In genomic region chr1:21623411-21623961, GRCh38 we compare ENCODE assay signal across 14 cellular contexts. TPM values are rescaled to one million over a fixed set of nuclear protein-coding genes. Genes with fewer than 3 reads are reported as not detected.
DNase-seq lines count a peak whose midpoint lies in the region; ATAC-seq and TF ChIP-seq lines count a peak whose summit lies in the region.
"Had no signal": no experiment of that assay in that cellular context is flagged by ENCODE, and none has a peak within 500 bp of the region (broad histone marks: within the 10 kb centered on the region; RNA-seq: fewer than 3 reads in every experiment).

No MANE protein-coding gene starts in this region.

- H4K20me1 ChIP-seq in neural progenitor cell (ENCODE audit: low read depth): peaks cover 7% of the 10 kb centered on the region

- H3K27me3 Mint-ChIP-seq in neural progenitor cell (ENCODE audit: insufficient read depth, low read depth): peaks cover 17% of the 10 kb centered on the region
- H3K27me3 Mint-ChIP-seq in naive thymus-derived CD8-positive, alpha-beta T cell: peaks cover 19 to 47% (median 31%) of the 10 kb centered on the region in 5 donors
- peaks cover 11% of the 10 kb centered on the region for H3K27me3 Mint-ChIP-seq in activated T-helper 17 cell treated with anti-CD3 and anti-CD28 coated beads, Interleukin-2, amount 50 U/mL, for 72 hours

- H3K9me3 ChIP-seq in neural progenitor cell (ENCODE audit: low read depth): no peaks in the 10 kb centered on the region

- peak overlapping the region; percentile 38 for H3K4me3 Mint-ChIP-seq in neural progenitor cell
- H3K4me3 Mint-ChIP-seq in naive thymus-derived CD8-positive, alpha-beta T cell: peak overlapping the region in 3 of 10 donors; percentile 33 to 63 (median 59)
- no peak overlapping the region for H3K4me3 Mint-ChIP-seq in activated T-helper 17 cell treated with anti-CD3 and anti-CD28 coated beads, Interleukin-2, amount 50 U/mL, for 72 hours

- peaks cover 11% of the 10 kb centered on the region for H3K4me1 ChIP-seq in neural progenitor cell

- H3K4me1 Mint-ChIP-seq in neural progenitor cell: peaks cover 20% of the 10 kb centered on the region
- H3K4me1 Mint-ChIP-seq in naive thymus-derived CD8-positive, alpha-beta T cell: peaks cover 0 to 15% (median 8%) of the 10 kb centered on the region in 4 donors
- no peaks in the 10 kb centered on the region for H3K4me1 Mint-ChIP-seq in activated T-helper 17 cell treated with anti-CD3 and anti-CD28 coated beads, Interleukin-2, amount 50 U/mL, for 72 hours

- H3K36me3 Mint-ChIP-seq in neural progenitor cell: no peaks in the 10 kb centered on the region
- H3K36me3 Mint-ChIP-seq in naive thymus-derived CD8-positive, alpha-beta T cell: no peaks in the 10 kb centered on the region
- H3K36me3 Mint-ChIP-seq in activated T-helper 17 cell treated with anti-CD3 and anti-CD28 coated beads, Interleukin-2, amount 50 U/mL, for 72 hours (ENCODE audit: low read depth): no peaks in the 10 kb centered on the region

- H3K27ac Mint-ChIP-seq in neural progenitor cell: no peak overlapping the region
- H3K27ac Mint-ChIP-seq in naive thymus-derived CD8-positive, alpha-beta T cell: peak overlapping the region in 1 of 10 donors; percentile 40
- no peak overlapping the region for H3K27ac Mint-ChIP-seq in activated T-helper 17 cell treated with anti-CD3 and anti-CD28 coated beads, Interleukin-2, amount 50 U/mL, for 72 hours
- H3K27ac Mint-ChIP-seq: HFFc6 had no signal

- no peaks in the 10 kb centered on the region for H3K79me2 ChIP-seq in neural progenitor cell (ENCODE audit: low read depth)

- no peak overlapping the region for H3K4me2 ChIP-seq in neural progenitor cell

- H3K9ac ChIP-seq in neural progenitor cell: no peak overlapping the region

- ATAC-seq in naive thymus-derived CD8-positive, alpha-beta T cell: no peak
- ATAC-seq in activated T-helper 17 cell treated with anti-CD3 and anti-CD28 coated beads, Interleukin-2, amount 50 U/mL, for 72 hours (replicated peaks): no peak

- no peaks in the 10 kb centered on the region for H3K36me3 ChIP-seq in neural progenitor cell

- H3K27ac ChIP-seq in caudate nucleus (ENCODE audit: low read depth, low read length) (peak overlapping the region; percentile 7), neural progenitor cell (no peak overlapping the region)
- H3K27ac ChIP-seq: HL-60 had no signal

- DNase-seq in DMS53 treated with DMSO at 0.1 percent for 48 hours (lab: John Stamatoyannopoulos, UW; ENCODE audit: unreplicated experiment): peak; percentile 94
- peak; percentile 3 for DNase-seq in NCI-H146 treated with DMSO at 0.1 percent for 48 hours (lab: John Stamatoyannopoulos, UW; ENCODE audit: unreplicated experiment)
- peak in 2 of 61 donors; percentile 15 to 26 for DNase-seq in caudate nucleus (lab: John Stamatoyannopoulos, UW)
- no peak for DNase-seq in neural progenitor cell (ENCODE audit: low spot score)
- no peak for DNase-seq in stimulated activated CD4-positive, alpha-beta T cell treated with anti-CD3 and anti-CD28 coated beads, Interleukin-2, amount 100 ng/mL, for 24 hours
- no peak for DNase-seq in naive thymus-derived CD8-positive, alpha-beta T cell
- DNase-seq in AML-193 (lab: John Stamatoyannopoulos, UW): no peak
- DNase-seq: activated gamma-delta T cell treated with Interleukin-2 at 50 U/mL for 16 hours, DND-41, HFFc6, NCI-H82 had no signal

- H3K9me3 Mint-ChIP-seq in neural progenitor cell: no peaks in the 10 kb centered on the region
- H3K9me3 Mint-ChIP-seq in naive thymus-derived CD8-positive, alpha-beta T cell: no peaks in the 10 kb centered on the region
- H3K9me3 Mint-ChIP-seq in activated T-helper 17 cell treated with anti-CD3 and anti-CD28 coated beads, Interleukin-2, amount 50 U/mL, for 72 hours: no peaks in the 10 kb centered on the region
- H3K9me3 Mint-ChIP-seq: HFFc6 had no signal

- peaks cover 46% of the 10 kb centered on the region for H3K27me3 ChIP-seq in neural progenitor cell

- H3F3A ChIP-seq in neural progenitor cell (ENCODE audit: low read depth): peaks cover 13% of the 10 kb centered on the region

- no peak overlapping the region for H3K4me3 ChIP-seq in neural progenitor cell

- H2AFZ ChIP-seq in neural progenitor cell (replicated peaks): no peak overlapping the region

- TF ChIP-seq CTCF in neural progenitor cell (IDR thresholded peaks at IDR 0.05): no peak

- POLR2A ChIA-PET in naive thymus-derived CD8-positive, alpha-beta T cell (lab: Charles Lee): no interaction called here

RNA-seq across cellular contexts. Expression of gene RAP1GAP, which starts 45.7 kb away (rescaled TPM):
- total RNA-seq in neural progenitor cell (ENCODE audit: low replicate concordance): 2.6 and 3.9 TPM in 2 replicates
- total RNA-seq in naive thymus-derived CD8-positive, alpha-beta T cell: under 1 TPM; 0.49 to 0.60 TPM
- not detected for polyA plus RNA-seq in naive thymus-derived CD8-positive, alpha-beta T cell
- 1 to 10 TPM in 1 of 2 donors, under 1 TPM in 1; 0.45 to 6.0 TPM for total RNA-seq in activated T-helper 17 cell treated with anti-CD3 and anti-CD28 coated beads, Interleukin-2, amount 50 U/mL, for 72 hours
- total RNA-seq: dermis microvascular lymphatic vessel endothelial cell had no signal

Comparison
In these comparisons a context has a peak if more than half of its experiments do, and no peak if none do; other contexts are left out.
1. DNase-seq: peak in DMS53 treated with DMSO at 0.1 percent for 48 hours (single experiment) and NCI-H146 treated with DMSO at 0.1 percent for 48 hours (single experiment); none in neural progenitor cell (single experiment), stimulated activated CD4-positive, alpha-beta T cell treated with anti-CD3 and anti-CD28 coated beads, Interleukin-2, amount 100 ng/mL, for 24 hours (0 of 2), naive thymus-derived CD8-positive, alpha-beta T cell (0 of 10) and AML-193 (0 of 2).